ENCODE assay signal across 9 cellular contexts in the genomic region with DNA sequence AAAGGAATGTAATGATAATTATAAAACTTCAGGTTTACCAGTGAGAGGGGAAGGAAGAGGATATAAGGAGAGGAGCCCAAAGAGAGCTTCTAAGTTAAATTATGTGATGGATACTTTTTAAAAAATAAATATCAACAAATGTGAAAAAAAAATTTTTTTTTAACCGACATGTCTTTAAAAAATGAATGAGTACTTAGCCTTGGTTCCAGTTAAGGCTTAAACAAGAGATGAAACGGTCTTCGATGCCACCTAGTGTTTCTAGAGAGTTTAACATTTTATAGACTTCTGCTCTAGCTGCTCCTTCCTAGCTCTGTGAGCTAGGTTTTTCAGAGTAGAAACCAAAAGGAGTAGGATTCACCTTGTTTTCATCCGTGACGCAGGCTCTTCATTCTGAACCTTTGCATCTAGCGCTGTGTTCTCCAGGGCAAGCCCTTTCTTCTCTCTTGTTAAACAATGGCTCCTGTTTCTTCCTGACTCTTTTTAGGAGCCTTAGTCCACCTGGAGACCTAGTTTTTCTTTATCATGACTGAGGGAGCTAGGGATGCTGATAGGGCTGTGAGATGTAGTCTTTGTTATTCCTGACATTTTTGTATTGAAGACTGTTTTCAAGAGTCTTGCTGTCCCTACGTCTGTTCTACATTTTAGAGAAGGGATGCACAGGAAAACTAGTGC. TPM values are rescaled to one million over a fixed set of nuclear protein-coding genes. Genes with fewer than 3 reads are reported as not detected.
DNase-seq lines count a peak whose midpoint lies in the region; ATAC-seq and TF ChIP-seq lines count a peak whose summit lies in the region.
"Had no signal": no experiment of that assay in that cellular context is flagged by ENCODE, and none has a peak within 500 bp of the region (broad histone marks: within the 10 kb centered on the region; RNA-seq: fewer than 3 reads in every experiment).

No MANE protein-coding gene starts in this region.

- H3K4me3 ChIP-seq in OCI-LY1 (ENCODE audit: low read depth, low read length, poor library complexity, severe bottlenecking) = no peak overlapping the region
- H3K4me3 ChIP-seq in dorsolateral prefrontal cortex = no peak overlapping the region

- H3K9ac ChIP-seq in OCI-LY1 (ENCODE audit: low read length) = no peak overlapping the region

- no peak overlapping the region for H2AFZ ChIP-seq in OCI-LY1 (ENCODE audit: low read length)

- intact Hi-C loops in dorsolateral prefrontal cortex (cut with DNase I) = loop anchor here (5.0 to 10.0 kb wide), 4 partner anchors 89 to 336 kb away; a partner anchor contains a TSS

- no peaks in the 10 kb centered on the region for H3K9me2 ChIP-seq in OCI-LY1 (ENCODE audit: low read depth, low read length)

- no peaks in the 10 kb centered on the region for H4K20me1 ChIP-seq in OCI-LY1 (ENCODE audit: insufficient read depth, low read length)

- H3K4me2 ChIP-seq in OCI-LY1 (ENCODE audit: low read length) = no peak overlapping the region

- no peaks in the 10 kb centered on the region for H3F3A ChIP-seq in OCI-LY1 (ENCODE audit: insufficient read depth, low read length)

- no peaks in the 10 kb centered on the region for H3K9me3 ChIP-seq in OCI-LY1 (ENCODE audit: low read length)
- H3K9me3 ChIP-seq: neutrophil had no signal

- H3K27me3 ChIP-seq in OCI-LY1 (ENCODE audit: insufficient read depth, low read length) = no peaks in the 10 kb centered on the region
- H3K27me3 ChIP-seq in dorsolateral prefrontal cortex = no peaks in the 10 kb centered on the region
- H3K27me3 ChIP-seq: neutrophil had no signal

- no peaks in the 10 kb centered on the region for H3K4me1 ChIP-seq in OCI-LY1 (ENCODE audit: insufficient read depth, low read length, severe bottlenecking)

- peaks cover 14% of the 10 kb centered on the region; the same call in 1 of the 2 replicates for H3K36me3 ChIP-seq in OCI-LY1 (ENCODE audit: insufficient read depth, low read length)

- H3K27ac ChIP-seq in OCI-LY1 (ENCODE audit: low read depth, low read length, poor library complexity, severe bottlenecking) (no peak overlapping the region), dorsolateral prefrontal cortex (peak overlapping the region in 1 of 59 donors; percentile 67)
- H3K27ac ChIP-seq: neutrophil had no signal

- ATAC-seq in GM21737 (IDR thresholded peaks at IDR 0.05; ENCODE audit: unreplicated experiment) (no peak), GM21381 (IDR thresholded peaks at IDR 0.05; ENCODE audit: unreplicated experiment) (no peak)

- H3K79me2 ChIP-seq in OCI-LY1 (ENCODE audit: insufficient read depth, low read length) = no peaks in the 10 kb centered on the region

- DNase-seq in DMS53 (lab: John Stamatoyannopoulos, UW) (peak; percentile 84), HPDE6-E6E7 (ENCODE audit: extremely low spot score) (peak; percentile 43), dorsolateral prefrontal cortex (peak in 1 of 10 donors; percentile 9), myocyte (ENCODE audit: low read depth) (peak; percentile 60), glomerular visceral epithelial cell (ENCODE audit: extremely low spot score) (no peak)

- TF ChIP-seq CTCF in OCI-LY1 (IDR thresholded peaks at IDR 0.05; ENCODE audit: low read length) (peak; percentile 61; the same call in 1 of the 2 replicates), dorsolateral prefrontal cortex (IDR thresholded peaks at IDR 0.05 in 54 of 56, conservative IDR thresholded peaks at IDR 0.05 in 2 of 56; ENCODE audit: low read depth in 1 of 56, partially characterized antibody in 56 of 56) (peak in 55 of 56 donors; percentile 30 to 88 (median 69))

RNA-seq across cellular contexts. Expression of a gene that starts 42.4 kb away (rescaled TPM):
- 1 to 10 TPM in 85 of 120 experiments, under 1 TPM in 15, not detected in 20; 0.54 to 6.0 (median 1.8) TPM for total RNA-seq in dorsolateral prefrontal cortex
- not detected in 2 replicates for total RNA-seq in myocyte
- 0.10 TPM for polyA plus RNA-seq in myocyte (2012)

RNA-seq across cellular contexts. Expression of a gene that starts 44.9 kb away (rescaled TPM):
- 10 to 100 TPM; 31.6 to 66.0 (median 49.9) TPM for total RNA-seq in dorsolateral prefrontal cortex
- total RNA-seq in myocyte = 51.2 and 56.8 TPM in 2 replicates
- 39.9 TPM for polyA plus RNA-seq in myocyte (2012)
